ENCODE assay signal across 15 cellular contexts in genomic region chr10:32386623-32387022, GRCh38. TPM values are rescaled to one million over a fixed set of nuclear protein-coding genes. Genes with fewer than 3 reads are reported as not detected.
A peak's percentile ranks its signal among the peaks of the same experiment; 100 is the strongest.
DNase-seq lines count a peak whose midpoint lies in the region; ATAC-seq and TF ChIP-seq lines count a peak whose summit lies in the region.
"Had no signal": no experiment of that assay in that cellular context is flagged by ENCODE, and none has a peak within 500 bp of the region (broad histone marks: within the 10 kb centered on the region; RNA-seq: fewer than 3 reads in every experiment).

No MANE protein-coding gene starts in this region.

- H2AFZ ChIP-seq in IMR-90 (replicated peaks; ENCODE audit: low read length, poor library complexity) = no peak overlapping the region
- H2AFZ ChIP-seq: neural progenitor cell had no signal

- peak overlapping the region in 5 of 8 donors; percentile 16 to 41 (median 40) for H3K4me3 Mint-ChIP-seq in CD4-positive, alpha-beta memory T cell
- no peak overlapping the region for H3K4me3 Mint-ChIP-seq in CD8-positive, alpha-beta memory T cell
- H3K4me3 Mint-ChIP-seq: neural progenitor cell had no signal

- dilution Hi-C loops in IMR-90 (cut with HindIII; ENCODE audit: low sequenced_read_pairs, unreplicated experiment) = no loop called here

- no peaks in the 10 kb centered on the region for H4K20me1 ChIP-seq in IMR-90 (ENCODE audit: insufficient read depth, low read length)

- no peak overlapping the region for H3K4ac ChIP-seq in IMR-90 (ENCODE audit: low read depth, low read length)

- no peaks in the 10 kb centered on the region for H3K36me3 ChIP-seq in CD4-positive, alpha-beta memory T cell (ENCODE audit: insufficient read depth, low read length)
- no peaks in the 10 kb centered on the region for H3K36me3 ChIP-seq in IMR-90 (ENCODE audit: control insufficient read depth, insufficient read depth, low read length)
- H3K36me3 ChIP-seq in CD8-positive, alpha-beta memory T cell (ENCODE audit: insufficient read depth, low read length) = no peaks in the 10 kb centered on the region
- H3K36me3 ChIP-seq: neural progenitor cell had no signal

- no peaks in the 10 kb centered on the region for H3K27me3 Mint-ChIP-seq in CD4-positive, alpha-beta memory T cell
- H3K27me3 Mint-ChIP-seq in CD8-positive, alpha-beta memory T cell = no peaks in the 10 kb centered on the region
- H3K27me3 Mint-ChIP-seq: T-cell had no signal

- H3K79me1 ChIP-seq in IMR-90 (ENCODE audit: low read depth in 1 of 2, low read length in 2 of 2) = no peaks in the 10 kb centered on the region

- H3K9me3 Mint-ChIP-seq in CD4-positive, alpha-beta memory T cell = peaks cover 0 to 8% (median 2%) of the 10 kb centered on the region in 8 donors
- H3K9me3 Mint-ChIP-seq in CD8-positive, alpha-beta memory T cell = no peaks in the 10 kb centered on the region
- H3K9me3 Mint-ChIP-seq: neural progenitor cell, T-cell had no signal

- H3K14ac ChIP-seq in IMR-90 (replicated peaks; ENCODE audit: low read depth, low read length) = no peak overlapping the region

- H3K4me1 ChIP-seq in CD4-positive, alpha-beta memory T cell (ENCODE audit: insufficient read depth, low read length) = no peaks in the 10 kb centered on the region
- H3K4me1 ChIP-seq in IMR-90 (ENCODE audit: control insufficient read depth, insufficient read depth, low read length) = no peaks in the 10 kb centered on the region
- no peaks in the 10 kb centered on the region for H3K4me1 ChIP-seq in CD8-positive, alpha-beta memory T cell (ENCODE audit: insufficient read depth, low read length)
- H3K4me1 ChIP-seq: neural progenitor cell had no signal

- peak overlapping the region in 2 of 7 donors; percentile 1 to 41 for H3K27ac Mint-ChIP-seq in CD4-positive, alpha-beta memory T cell
- H3K27ac Mint-ChIP-seq in CD8-positive, alpha-beta memory T cell = no peak overlapping the region
- H3K27ac Mint-ChIP-seq: neural progenitor cell, T-cell had no signal

- no peak overlapping the region for H4K5ac ChIP-seq in IMR-90 (ENCODE audit: low read depth, low read length)

- H3K9me1 ChIP-seq in IMR-90 (ENCODE audit: insufficient read depth, low read length) = no peaks in the 10 kb centered on the region

- in situ Hi-C loops in IMR-90 (cut with MboI; ENCODE audit: low sequenced_read_pairs) = no loop called here

- TF ChIP-seq POLR2A in IMR-90 (IDR thresholded peaks at IDR 0.05; ENCODE audit: low read depth, low read length) (no peak), GM18505 (IDR thresholded peaks at IDR 0.05; ENCODE audit: borderline replicate concordance, extremely low read depth, insufficient read depth, insufficient read length) (no peak)

- H2AK5ac ChIP-seq in IMR-90 (ENCODE audit: low read depth, low read length) = no peak overlapping the region

- no peak overlapping the region for H4K91ac ChIP-seq in IMR-90 (ENCODE audit: insufficient read depth, low read depth, low read length)

- no peak overlapping the region for H3K23ac ChIP-seq in IMR-90 (ENCODE audit: low read depth, low read length)

- no peaks in the 10 kb centered on the region for H3K36me3 Mint-ChIP-seq in CD4-positive, alpha-beta memory T cell
- peaks cover 0 to 4% (median 0%) of the 10 kb centered on the region in 3 donors for H3K36me3 Mint-ChIP-seq in CD8-positive, alpha-beta memory T cell
- H3K36me3 Mint-ChIP-seq: neural progenitor cell, T-cell had no signal

- TF ChIP-seq CTCF in IMR-90 (conservative IDR thresholded peaks at IDR 0.05; ENCODE audit: low read depth, low read length) = no peak
- no peak for TF ChIP-seq CTCF in dorsolateral prefrontal cortex (IDR thresholded peaks at IDR 0.05 in 54 of 56, conservative IDR thresholded peaks at IDR 0.05 in 2 of 56; ENCODE audit: low read depth in 1 of 56, partially characterized antibody in 56 of 56)

- no peak overlapping the region for H2BK120ac ChIP-seq in IMR-90 (ENCODE audit: low read depth, low read length)

- no peak overlapping the region for H2BK5ac ChIP-seq in IMR-90 (ENCODE audit: low read depth, low read length, poor library complexity, severe bottlenecking)

- no TSS peak for BruUV-seq in IMR-90 (replicated peaks; lab: Mats Ljungman, UMichigan)

- peaks cover 7 to 14% (median 10%) of the 10 kb centered on the region in 4 donors for H3K4me1 Mint-ChIP-seq in CD4-positive, alpha-beta memory T cell
- H3K4me1 Mint-ChIP-seq in CD8-positive, alpha-beta memory T cell = peaks cover 2 to 9% (median 8%) of the 10 kb centered on the region in 3 donors
- H3K4me1 Mint-ChIP-seq: neural progenitor cell had no signal

- H3K9ac ChIP-seq in IMR-90 (ENCODE audit: low read depth, low read length) = no peak overlapping the region
- H3K9ac ChIP-seq: neural progenitor cell had no signal

- no CpG with 5 or more reads among the region's 6 CpGs for WGBS in IMR-90 (ENCODE audit: extremely low coverage in 2 of 2, insufficient read length in 1 of 2), 2 experiments

- H3K18ac ChIP-seq in IMR-90 (ENCODE audit: low read depth, low read length) = no peak overlapping the region

- ATAC-seq in IMR-90 (ENCODE audit: low read depth) = peak; percentile 42; the same call in 1 of the 2 replicates
- ATAC-seq in SK-N-SH treated with all-trans-retinoic acid at 6 μM for 48 hours = peak; percentile 26; the same call in 1 of the 3 replicates
- no peak for ATAC-seq in GM18505 (IDR thresholded peaks at IDR 0.05; ENCODE audit: unreplicated experiment)
- no peak for ATAC-seq in GM18517 (IDR thresholded peaks at IDR 0.05; ENCODE audit: unreplicated experiment)
- ATAC-seq: T-cell had no signal

- no peak overlapping the region for H3K4me3 ChIP-seq in CD4-positive, alpha-beta memory T cell (ENCODE audit: low read length in 2 of 2)
- H3K4me3 ChIP-seq in IMR-90 (ENCODE audit: insufficient read depth, low read depth, low read length) (no peak overlapping the region), dorsolateral prefrontal cortex (no peak overlapping the region)
- H3K4me3 ChIP-seq in CD8-positive, alpha-beta memory T cell (ENCODE audit: low read length) = no peak overlapping the region
- H3K4me3 ChIP-seq: neural progenitor cell had no signal

- no peak overlapping the region for H3K27ac ChIP-seq in CD4-positive, alpha-beta memory T cell (ENCODE audit: low read depth, low read length)
- H3K27ac ChIP-seq in IMR-90 (ENCODE audit: insufficient read depth, low read length) (no peak overlapping the region), dorsolateral prefrontal cortex (no peak overlapping the region)
- no peak overlapping the region for H3K27ac ChIP-seq in CD8-positive, alpha-beta memory T cell (ENCODE audit: low read depth, low read length)
- H3K27ac ChIP-seq: neural progenitor cell had no signal

- no peaks in the 10 kb centered on the region for H3K9me3 ChIP-seq in CD4-positive, alpha-beta memory T cell (ENCODE audit: control insufficient read depth in 1 of 2, low read length in 2 of 2)
- no peaks in the 10 kb centered on the region for H3K9me3 ChIP-seq in IMR-90 (ENCODE audit: control insufficient read depth, insufficient read depth, low read length)
- no peaks in the 10 kb centered on the region for H3K9me3 ChIP-seq in CD8-positive, alpha-beta memory T cell (ENCODE audit: low read length)

- DNase-seq in CD4-positive, alpha-beta memory T cell = no peak
- DNase-seq in IMR-90 (peak; percentile 27), iris pigment epithelial cell (ENCODE audit: low read depth) (peak; percentile 74), dorsolateral prefrontal cortex (no peak)
- DNase-seq in CD8-positive, alpha-beta memory T cell = no peak
- DNase-seq: activated CD4-positive, alpha-beta T cell treated with anti-CD3 and anti-CD28 coated beads, Interleukin-2, amount 50 U/mL, for 4 hours; head of caudate nucleus; NCI-H2029 treated with DMSO at 0.1 percent for 48 hours; NK-92 treated with Interleukin-12 subunit alpha and Interleukin-12 subunit beta, amount 100 ng/mL, for 24 hours; substantia nigra; T-cell had no signal

- H3K4me2 ChIP-seq in IMR-90 (ENCODE audit: low read depth, low read length) = peak overlapping the region; percentile 13
- H3K4me2 ChIP-seq: neural progenitor cell had no signal

- TF ChIP-seq RAD21 in IMR-90 (IDR thresholded peaks at IDR 0.05; ENCODE audit: low read length) = no peak

- H4K8ac ChIP-seq in IMR-90 (ENCODE audit: low read depth in 2 of 2, low read length in 2 of 2) = peak overlapping the region in 1 of 2 experiments; percentile 26; a peak in 1 of 4 replicates

- POLR2A ChIA-PET in CD4-positive, alpha-beta memory T cell (lab: Charles Lee; ENCODE audit: partially characterized antibody) = interaction anchor here (1.6 kb wide), 1 partner anchor 7 kb away, joined by 6 read pairs; no protein-coding TSS in a partner anchor
- POLR2A ChIA-PET in IMR-90 (lab: Charles Lee; ENCODE audit: unreplicated experiment) = no interaction called here
- POLR2A ChIA-PET in CD8-positive, alpha-beta memory T cell (lab: Charles Lee) = no interaction called here

- no peaks in the 10 kb centered on the region for H3K27me3 ChIP-seq in CD4-positive, alpha-beta memory T cell (ENCODE audit: insufficient read depth, low read length)
- H3K27me3 ChIP-seq in IMR-90 (ENCODE audit: control insufficient read depth, insufficient read depth, low read length) (no peaks in the 10 kb centered on the region), dorsolateral prefrontal cortex (no peaks in the 10 kb centered on the region)
- H3K27me3 ChIP-seq in CD8-positive, alpha-beta memory T cell (ENCODE audit: insufficient read depth, low read length, poor library complexity, severe bottlenecking) = no peaks in the 10 kb centered on the region
- H3K27me3 ChIP-seq: neural progenitor cell had no signal

- no peak overlapping the region for H2BK15ac ChIP-seq in IMR-90 (ENCODE audit: low read depth, low read length)

- intact Hi-C loops in CD4-positive, alpha-beta memory T cell (cut with micrococcal nuclease) = no loop called here
- intact Hi-C loops in IMR-90 (cut with micrococcal nuclease) = no loop called here
- intact Hi-C loops in dorsolateral prefrontal cortex (cut with DNase I) = no loop called here

- CTCF ChIA-PET in CD4-positive, alpha-beta memory T cell (lab: Charles Lee; ENCODE audit: partially characterized antibody) = no interaction called here
- CTCF ChIA-PET in IMR-90 (lab: Yijun Ruan, JAX) = interaction anchor here (0.8 kb wide), 1 partner anchor 18 kb away, joined by 3 read pairs; no protein-coding TSS in a partner anchor
- CTCF ChIA-PET in CD8-positive, alpha-beta memory T cell (lab: Charles Lee) = interaction anchor here (1.2 kb wide), 1 partner anchor 9 kb away, joined by 3 read pairs; no protein-coding TSS in a partner anchor

- H3K56ac ChIP-seq in IMR-90 (ENCODE audit: extremely low read depth, insufficient read depth, low read length) = no peak overlapping the region

- H2AK9ac ChIP-seq in IMR-90 (replicated peaks; ENCODE audit: low read depth, low read length, poor library complexity) = no peak overlapping the region

- no peak overlapping the region for H2BK20ac ChIP-seq in IMR-90 (ENCODE audit: low read depth, low read length)

RNA-seq across cellular contexts. Expression of gene EPC1, which starts 39.7 kb away (rescaled TPM):
- 100 to 1,000 TPM; 105 to 112 TPM for total RNA-seq in CD4-positive, alpha-beta memory T cell
- 10 to 100 TPM; 46.0 to 57.0 TPM for polyA plus RNA-seq in CD4-positive, alpha-beta memory T cell
- total RNA-seq in IMR-90 (2012; rRNA removed) (19.7 and 21.9 TPM in 2 replicates), dorsolateral prefrontal cortex (10 to 100 TPM; 26.4 to 56.2 (median 40.1) TPM)
- polyA plus RNA-seq in IMR-90 (2012; rRNA removed) = 20.8 and 23.5 TPM in 2 replicates
- polyA plus RNA-seq in IMR-90 (2012; cell fraction: cytosol; rRNA removed) = 8.8 and 15.4 TPM in 2 replicates
- polyA plus RNA-seq in IMR-90 (2012; cell fraction: nucleus; rRNA removed; ENCODE audit: low replicate concordance) = 32.6 and 102 TPM in 2 replicates
- total RNA-seq in CD8-positive, alpha-beta memory T cell = 10 to 100 TPM; 40.9 to 41.3 TPM
- 45.3 TPM for polyA plus RNA-seq in CD8-positive, alpha-beta memory T cell

RNA-seq across cellular contexts. Expression of gene CCDC7, which starts 59.3 kb away (rescaled TPM):
- total RNA-seq in CD4-positive, alpha-beta memory T cell = 10 to 100 TPM; 70.3 to 90.5 TPM
- polyA plus RNA-seq in CD4-positive, alpha-beta memory T cell = 10 to 100 TPM in 1 of 2 donors, 1 to 10 TPM in 1; 7.7 to 13.3 TPM
- total RNA-seq in IMR-90 (2012; rRNA removed) (3.9 and 4.3 TPM in 2 replicates), dorsolateral prefrontal cortex (100 to 1,000 TPM in 28 of 120 experiments, 10 to 100 TPM in 92; 53.8 to 143 (median 87.0) TPM)
- polyA plus RNA-seq in IMR-90 (2012; rRNA removed) = 0.37 and 0.74 TPM in 2 replicates
- polyA plus RNA-seq in IMR-90 (2012; cell fraction: cytosol; rRNA removed) = 0.05 and 0.10 TPM in 2 replicates
- 0.33 and 1.6 TPM in 2 replicates for polyA plus RNA-seq in IMR-90 (2012; cell fraction: nucleus; rRNA removed; ENCODE audit: low replicate concordance)
- total RNA-seq in CD8-positive, alpha-beta memory T cell = 10 to 100 TPM; 11.6 to 12.1 TPM
- polyA plus RNA-seq in CD8-positive, alpha-beta memory T cell = 12.2 TPM

Comparison
In these comparisons a context has a peak if more than half of its experiments do, and no peak if none do; other contexts are left out.
1. DNase-seq: peak in IMR-90 (single experiment) and iris pigment epithelial cell (single experiment); none in CD4-positive, alpha-beta memory T cell (0 of 5), CD8-positive, alpha-beta memory T cell (0 of 5) and dorsolateral prefrontal cortex (0 of 10).
2. H3K4me3 Mint-ChIP-seq: peak in CD4-positive, alpha-beta memory T cell (5 of 8); none in CD8-positive, alpha-beta memory T cell (0 of 7).
3. ATAC-seq: peak in IMR-90 (single experiment) and SK-N-SH treated with all-trans-retinoic acid at 6 μM for 48 hours (single experiment); none in GM18505 (single experiment) and GM18517 (single experiment).
4. RNA of gene CCDC7, which starts 59.3 kb away (total RNA-seq): 70.3 to 90.5 TPM in CD4-positive, alpha-beta memory T cell and 53.8 to 143 TPM in dorsolateral prefrontal cortex; 11.6 to 12.1 TPM in CD8-positive, alpha-beta memory T cell and 3.9 to 4.3 TPM in IMR-90; every median in the first group is over 4 times any median in the second.